In genomic region chr19:16326401-16327130, GRCh38 we compare ENCODE assay signal across 8 cellular contexts. TPM values are rescaled to one million over a fixed set of nuclear protein-coding genes. Genes with fewer than 3 reads are reported as not detected.
DNase-seq lines count a peak whose midpoint lies in the region; ATAC-seq and TF ChIP-seq lines count a peak whose summit lies in the region.

No MANE protein-coding gene starts in this region.

- DNase-seq in activated CD8-positive, alpha-beta T cell treated with anti-CD3 and anti-CD28 coated beads for 36 hours = no peak
- DNase-seq in fibroblast of villous mesenchyme (ENCODE audit: low read depth) = no peak
- no peak for DNase-seq in retinal pigment epithelial cell (ENCODE audit: low read depth)
- DNase-seq in GOT3 (lab: John Stamatoyannopoulos, UW) = no peak

- POLR2A ChIA-PET in activated CD8-positive, alpha-beta T cell treated with anti-CD3 and anti-CD28 coated beads for 36 hours (lab: Charles Lee) = interaction anchor here (3.3 to 4.4 kb wide), 2 partner anchors 12 to 50 kb away, joined by 10 to 26 read pairs; no protein-coding TSS in a partner anchor

- H3K4me3 ChIP-seq in fibroblast of villous mesenchyme (ENCODE audit: low read depth, low read length) (peak overlapping the region; percentile 65), retinal pigment epithelial cell (ENCODE audit: low read length) (peak overlapping the region; percentile 50)

- H3K27ac Mint-ChIP-seq in activated CD8-positive, alpha-beta T cell treated with anti-CD3 and anti-CD28 coated beads for 36 hours = peak overlapping the region; percentile 6

- peaks cover 52% of the 10 kb centered on the region for H3K4me1 Mint-ChIP-seq in activated CD8-positive, alpha-beta T cell treated with anti-CD3 and anti-CD28 coated beads for 36 hours (ENCODE audit: low read depth)

- peak; percentile 12 for TF ChIP-seq POLR2A in GM19193 (IDR thresholded peaks at IDR 0.05; ENCODE audit: extremely low read depth, insufficient read depth, insufficient read length)

- H3K9me3 Mint-ChIP-seq in activated CD8-positive, alpha-beta T cell treated with anti-CD3 and anti-CD28 coated beads for 36 hours = no peaks in the 10 kb centered on the region

- intact Hi-C loops in activated CD8-positive, alpha-beta T cell treated with anti-CD3 and anti-CD28 coated beads for 36 hours (cut with micrococcal nuclease) = no loop called here

- H3K36me3 Mint-ChIP-seq in activated CD8-positive, alpha-beta T cell treated with anti-CD3 and anti-CD28 coated beads for 36 hours (ENCODE audit: low read depth) = no peaks in the 10 kb centered on the region

- ATAC-seq in activated CD8-positive, alpha-beta T cell treated with anti-CD3 and anti-CD28 coated beads for 36 hours = no peak
- no peak for ATAC-seq in GM21526 (IDR thresholded peaks at IDR 0.05; ENCODE audit: low FRiP score, unreplicated experiment)
- ATAC-seq in HG03135 (IDR thresholded peaks at IDR 0.05; ENCODE audit: unreplicated experiment) = no peak
- no peak for ATAC-seq in GM21619 (IDR thresholded peaks at IDR 0.05; ENCODE audit: unreplicated experiment)

- H3K4me3 Mint-ChIP-seq in activated CD8-positive, alpha-beta T cell treated with anti-CD3 and anti-CD28 coated beads for 36 hours = peak overlapping the region; percentile 67

- CTCF ChIA-PET in activated CD8-positive, alpha-beta T cell treated with anti-CD3 and anti-CD28 coated beads for 36 hours (lab: Charles Lee) = no interaction called here

- no peak for TF ChIP-seq CTCF in activated CD8-positive, alpha-beta T cell treated with anti-CD3 and anti-CD28 coated beads for 36 hours (IDR thresholded peaks at IDR 0.05)
- TF ChIP-seq CTCF in fibroblast of villous mesenchyme (IDR thresholded peaks at IDR 0.05; ENCODE audit: insufficient read depth, low read depth, low read length) (no peak), retinal pigment epithelial cell (conservative IDR thresholded peaks at IDR 0.05; ENCODE audit: low read depth, low read length) (no peak)

- peaks cover 24% of the 10 kb centered on the region for H3K27me3 Mint-ChIP-seq in activated CD8-positive, alpha-beta T cell treated with anti-CD3 and anti-CD28 coated beads for 36 hours

RNA-seq across cellular contexts. Expression of gene KLF2, which starts 1.9 kb away (rescaled TPM):
- total RNA-seq in activated CD8-positive, alpha-beta T cell treated with anti-CD3 and anti-CD28 coated beads for 36 hours = 1 to 10 TPM in 1 of 2 experiments, under 1 TPM in 1; 0.94 to 1.0 TPM
- total RNA-seq in fibroblast of villous mesenchyme = 3.0 and 6.8 TPM in 2 replicates
